In the genomic region with DNA sequence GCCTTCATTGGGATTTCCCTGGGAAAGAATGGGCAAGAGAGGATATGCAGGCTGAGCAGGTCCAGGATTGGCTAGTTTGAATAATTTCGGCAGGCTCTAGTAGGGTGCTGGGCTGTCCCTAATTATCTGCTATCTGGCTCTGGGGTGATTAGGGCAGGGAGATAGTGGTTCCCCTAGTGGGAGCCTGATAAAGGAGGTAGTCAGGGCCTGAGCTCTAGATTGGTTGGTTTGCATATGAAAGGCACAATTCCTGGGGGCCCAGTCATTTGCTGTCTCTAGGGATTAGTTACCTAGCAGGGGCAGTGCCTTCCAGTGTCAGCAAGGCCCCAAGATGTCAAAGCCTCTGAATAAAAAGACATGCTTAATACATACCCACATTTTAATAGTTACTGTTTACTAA, we compare ENCODE assay signal across 17 cellular contexts.
DNase-seq lines count a peak whose midpoint lies in the region; TF ChIP-seq lines count a peak whose summit lies in the region.
"Had no signal": no experiment of that assay in that cellular context is flagged by ENCODE, and none has a peak within 500 bp of the region (broad histone marks: within the 10 kb centered on the region; RNA-seq: fewer than 3 reads in every experiment).

No MANE protein-coding gene starts in this region.

- CTCF ChIA-PET in MCF 10A (lab: Yijun Ruan, JAX) = interaction anchor here (1.4 kb wide), 1 partner anchor 340 kb away, joined by 6 read pairs; no protein-coding TSS in a partner anchor

- H3K4me3 ChIP-seq in BLaER1 = no peak overlapping the region
- no peak overlapping the region for H3K4me3 ChIP-seq in HUES64 (ENCODE audit: low read length)
- peak overlapping the region; percentile 32 for H3K4me3 ChIP-seq in ectodermal cell (ENCODE audit: insufficient read depth, low read depth, low read length)
- H3K4me3 ChIP-seq: PC-9 had no signal

- WGBS in HUES64 = 27% methylated on average over 1 of the region's 1 CpG
- WGBS in ectodermal cell, 2 experiments = 21 to 25% methylated on average over 1 of the region's 1 CpG

- no peaks in the 10 kb centered on the region for H3K9me3 Mint-ChIP-seq in activated T-cell treated with anti-CD3 and anti-CD28 coated beads, Interleukin-2, amount 50 U/mL, for 24 hours
- peaks cover 8% of the 10 kb centered on the region for H3K9me3 Mint-ChIP-seq in MCF 10A (ENCODE audit: unreplicated experiment)

- H3K4me2 ChIP-seq in BLaER1 = peak overlapping the region; percentile 51; the same call in 1 of the 2 replicates
- H3K4me2 ChIP-seq: PC-9 had no signal

- TF ChIP-seq CTCF in MCF 10A (IDR thresholded peaks at IDR 0.05; ENCODE audit: unreplicated experiment) = no peak

- no TSS peak for BruUV-seq in MCF 10A (replicated peaks; lab: Mats Ljungman, UMichigan)

- peak; percentile 63 for DNase-seq in iPS-NIHi11 (ENCODE audit: low spot score)
- DNase-seq in activated T-cell treated with anti-CD3 and anti-CD28 coated beads, Interleukin-2, amount 50 U/mL, for 24 hours = no peak
- DNase-seq in cerebellar cortex (ENCODE audit: low spot score) = no peak
- no peak for DNase-seq in hippocampal formation (lab: John Stamatoyannopoulos, UW)
- DNase-seq in MCF 10A (ENCODE audit: unreplicated experiment) = no peak
- DNase-seq: DMS79 treated with DMSO at 0.1 percent for 48 hours, KG1, NCI-H1417, NCI-H187, NCI-H2107, NCI-H510A treated with DMSO at 0.1 percent for 48 hours, PC-9 had no signal

- intact Hi-C loops in MCF 10A (cut with micrococcal nuclease) = no loop called here

- no peak overlapping the region for H3K4me3 Mint-ChIP-seq in activated T-cell treated with anti-CD3 and anti-CD28 coated beads, Interleukin-2, amount 50 U/mL, for 24 hours
- H3K4me3 Mint-ChIP-seq in MCF 10A (ENCODE audit: unreplicated experiment) = no peak overlapping the region

- H3K27ac ChIP-seq in BLaER1 (no peak overlapping the region), HUES64 (ENCODE audit: low read depth, low read length) (0 out of 2 replicates have a peak overlapping the region, but pooled peaks have one; percentile 25), ectodermal cell (ENCODE audit: insufficient read depth, low read depth, low read length, poor library complexity, severe bottlenecking) (peak overlapping the region; percentile 80)
- H3K27ac ChIP-seq: 22Rv1, PC-9, RWPE1 had no signal

- H3K9me3 ChIP-seq in BLaER1 (no peaks in the 10 kb centered on the region), HUES64 (ENCODE audit: insufficient read depth, low read depth, low read length) (no peaks in the 10 kb centered on the region), ectodermal cell (ENCODE audit: control insufficient read depth, low read length) (no peaks in the 10 kb centered on the region)

- no peaks in the 10 kb centered on the region for H3K27me3 Mint-ChIP-seq in activated T-cell treated with anti-CD3 and anti-CD28 coated beads, Interleukin-2, amount 50 U/mL, for 24 hours
- H3K27me3 Mint-ChIP-seq in MCF 10A (ENCODE audit: insufficient read depth, unreplicated experiment) = no peaks in the 10 kb centered on the region

- H3K27ac Mint-ChIP-seq in activated T-cell treated with anti-CD3 and anti-CD28 coated beads, Interleukin-2, amount 50 U/mL, for 24 hours = no peak overlapping the region
- no peak overlapping the region for H3K27ac Mint-ChIP-seq in MCF 10A (ENCODE audit: low read depth, unreplicated experiment)

- H3K4me1 ChIP-seq in BLaER1 (peaks cover 9% of the 10 kb centered on the region), HUES64 (ENCODE audit: insufficient read depth, low read length) (peaks cover 15% of the 10 kb centered on the region), ectodermal cell (ENCODE audit: control insufficient read depth, insufficient read depth, low read length) (peaks cover 18% of the 10 kb centered on the region)

- H3K36me3 ChIP-seq in BLaER1 = no peaks in the 10 kb centered on the region
- H3K36me3 ChIP-seq in HUES64 (ENCODE audit: insufficient read depth, low read length) = no peaks in the 10 kb centered on the region
- H3K36me3 ChIP-seq in ectodermal cell (ENCODE audit: control insufficient read depth, insufficient read depth, low read length) = no peaks in the 10 kb centered on the region

- H3K9ac ChIP-seq in BLaER1 = no peak overlapping the region
- H3K9ac ChIP-seq in HUES64 (ENCODE audit: low read depth, low read length) = no peak overlapping the region

- POLR2A ChIA-PET in MCF 10A (lab: Yijun Ruan, JAX) = no interaction called here

- H4K20me1 ChIP-seq in BLaER1 = no peaks in the 10 kb centered on the region

- H3K36me3 Mint-ChIP-seq in activated T-cell treated with anti-CD3 and anti-CD28 coated beads, Interleukin-2, amount 50 U/mL, for 24 hours (ENCODE audit: low read depth) = no peaks in the 10 kb centered on the region
- no peaks in the 10 kb centered on the region for H3K36me3 Mint-ChIP-seq in MCF 10A (ENCODE audit: insufficient read depth, unreplicated experiment)

- H3K27me3 ChIP-seq in BLaER1 (no peaks in the 10 kb centered on the region), HUES64 (ENCODE audit: insufficient read depth, low read length) (no peaks in the 10 kb centered on the region), ectodermal cell (ENCODE audit: control insufficient read depth, insufficient read depth, low read length, poor library complexity, severe bottlenecking) (no peaks in the 10 kb centered on the region)

- H3K4me1 Mint-ChIP-seq in activated T-cell treated with anti-CD3 and anti-CD28 coated beads, Interleukin-2, amount 50 U/mL, for 24 hours (ENCODE audit: low read depth) = no peaks in the 10 kb centered on the region
- no peaks in the 10 kb centered on the region for H3K4me1 Mint-ChIP-seq in MCF 10A (ENCODE audit: insufficient read depth, unreplicated experiment)
